32 cellular contexts compared by ENCODE assay signal in the genomic region with DNA sequence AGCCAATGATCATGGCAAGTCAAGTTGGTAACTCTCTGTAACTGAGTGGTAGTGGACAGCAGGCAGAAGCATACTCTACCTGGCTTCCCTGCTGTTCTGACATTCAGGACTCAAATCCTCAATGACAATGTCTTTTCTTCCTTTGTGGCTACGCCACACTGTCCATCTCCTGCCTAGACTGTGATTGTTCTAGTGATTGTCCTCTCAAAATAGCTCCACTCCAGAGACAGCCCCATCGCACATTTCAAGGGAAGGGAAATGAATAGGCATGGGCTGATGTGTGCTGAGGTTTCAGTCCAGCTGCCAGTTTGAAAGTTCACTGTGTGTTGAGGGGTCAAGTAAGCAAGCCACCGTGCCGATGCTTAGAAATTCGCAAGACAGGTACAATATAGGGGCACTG.
"Had no signal": no experiment of that assay in that cellular context is flagged by ENCODE, and none has a peak within 500 bp of the region (broad histone marks: within the 10 kb centered on the region; RNA-seq: fewer than 3 reads in every experiment).

No MANE protein-coding gene starts in this region.

- H3K9me3 ChIP-seq: body of pancreas, breast epithelium, MG63, SJCRH30 had no signal

- H3K27ac Mint-ChIP-seq: activated CD8-positive, alpha-beta T cell treated with anti-CD3 and anti-CD28 coated beads for 36 hours; activated naive CD4-positive, alpha-beta T cell treated with anti-CD3 and anti-CD28 coated beads, Interleukin-2, amount 50 U/mL, for 24 hours; activated naive CD8-positive, alpha-beta T cell treated with anti-CD3 and anti-CD28 coated beads, Interleukin-2, amount 10 ng/mL, durations not matched to agents 7 days and 5 days; activated T-cell treated with anti-CD3 and anti-CD28 coated beads, Interleukin-2, amount 50 U/mL, for 72 hours; activated T-helper 17 cell treated with anti-CD3 and anti-CD28 coated beads, Interleukin-2, amount 50 U/mL, for 72 hours had no signal

- H3K4me1 ChIP-seq: body of pancreas, breast epithelium had no signal

- H3K36me3 Mint-ChIP-seq: activated naive CD4-positive, alpha-beta T cell treated with anti-CD3 and anti-CD28 coated beads, Interleukin-2, amount 50 U/mL, for 24 hours; activated naive CD8-positive, alpha-beta T cell treated with anti-CD3 and anti-CD28 coated beads, Interleukin-2, amount 10 ng/mL, durations not matched to agents 7 days and 5 days had no signal

- H3K27ac ChIP-seq: body of pancreas, breast epithelium, PC-9, RWPE1, SJCRH30, SK-N-MC, WERI-Rb-1 had no signal

- H3K4me1 Mint-ChIP-seq: activated naive CD4-positive, alpha-beta T cell treated with anti-CD3 and anti-CD28 coated beads, Interleukin-2, amount 50 U/mL, for 24 hours; activated naive CD8-positive, alpha-beta T cell treated with anti-CD3 and anti-CD28 coated beads, Interleukin-2, amount 10 ng/mL, durations not matched to agents 7 days and 5 days; activated T-helper 17 cell treated with anti-CD3 and anti-CD28 coated beads, Interleukin-2, amount 50 U/mL, for 72 hours had no signal

- H2AFZ ChIP-seq: PC-9 had no signal

- H3K27me3 ChIP-seq: body of pancreas, breast epithelium, MG63, SJCRH30 had no signal

- H3K4me3 ChIP-seq: body of pancreas, breast epithelium, MG63, PC-9, SJCRH30, SK-N-MC had no signal

- H3K4me3 Mint-ChIP-seq: activated CD8-positive, alpha-beta T cell treated with anti-CD3 and anti-CD28 coated beads for 36 hours; activated naive CD4-positive, alpha-beta T cell treated with anti-CD3 and anti-CD28 coated beads, Interleukin-2, amount 50 U/mL, for 24 hours; activated naive CD8-positive, alpha-beta T cell treated with anti-CD3 and anti-CD28 coated beads, Interleukin-2, amount 10 ng/mL, durations not matched to agents 7 days and 5 days; activated T-cell treated with anti-CD3 and anti-CD28 coated beads, Interleukin-2, amount 50 U/mL, for 72 hours; activated T-helper 17 cell treated with anti-CD3 and anti-CD28 coated beads, Interleukin-2, amount 50 U/mL, for 72 hours had no signal

- H3K4me2 ChIP-seq: PC-9 had no signal

- H3K9me3 Mint-ChIP-seq: activated CD8-positive, alpha-beta T cell treated with anti-CD3 and anti-CD28 coated beads for 36 hours; activated naive CD4-positive, alpha-beta T cell treated with anti-CD3 and anti-CD28 coated beads, Interleukin-2, amount 50 U/mL, for 24 hours; activated T-cell treated with anti-CD3 and anti-CD28 coated beads, Interleukin-2, amount 50 U/mL, for 72 hours; activated T-helper 17 cell treated with anti-CD3 and anti-CD28 coated beads, Interleukin-2, amount 50 U/mL, for 72 hours had no signal

- H3K27me3 Mint-ChIP-seq: activated naive CD4-positive, alpha-beta T cell treated with anti-CD3 and anti-CD28 coated beads, Interleukin-2, amount 50 U/mL, for 24 hours; activated naive CD8-positive, alpha-beta T cell treated with anti-CD3 and anti-CD28 coated beads, Interleukin-2, amount 10 ng/mL, durations not matched to agents 7 days and 5 days had no signal

- ATAC-seq: activated CD8-positive, alpha-beta T cell treated with anti-CD3 and anti-CD28 coated beads for 36 hours; activated T-cell treated with anti-CD3 and anti-CD28 coated beads, Interleukin-2, amount 50 U/mL, for 72 hours; activated T-helper 17 cell treated with anti-CD3 and anti-CD28 coated beads, Interleukin-2, amount 50 U/mL, for 72 hours; body of pancreas had no signal

- DNase-seq: activated CD4-positive, alpha-beta T cell treated with anti-CD3 and anti-CD28 coated beads for 1 hour; activated CD4-positive, alpha-beta T cell treated with anti-CD3 and anti-CD28 coated beads for 48 hours; activated CD4-positive, CD25-positive, alpha-beta regulatory T cell; activated CD8-positive, alpha-beta T cell treated with anti-CD3 and anti-CD28 coated beads for 36 hours; activated effector memory CD4-positive, alpha-beta T cell treated with anti-CD3 and anti-CD28 coated beads, Interleukin-2, amount 50 U/mL, for 16 hours; activated naive CD4-positive, alpha-beta T cell; activated naive CD8-positive, alpha-beta T cell treated with anti-CD3 and anti-CD28 coated beads, Interleukin-2, amount 10 ng/mL, durations not matched to agents 7 days and 5 days; activated T-cell treated with anti-CD3 and anti-CD28 coated beads, Interleukin-2, amount 50 U/mL, for 1 hour; activated T-cell treated with anti-CD3 and anti-CD28 coated beads, Interleukin-2, amount 50 U/mL, for 72 hours; body of pancreas; caudate nucleus; cerebellar nuclear complex; MG63; NCI-H1048; NCI-H1105 treated with DMSO at 0.1 percent for 48 hours; NCI-H1436; NCI-H1694; NCI-H1930; NCI-H510A; NCI-H526; NCI-H748 treated with DMSO at 0.1 percent for 48 hours; PC-9; SHP77; SJCRH30; T1000; WERI-Rb-1 had no signal

- FAIRE-seq: astrocyte had no signal

- H3K36me3 ChIP-seq: breast epithelium, MG63, SJCRH30, WERI-Rb-1 had no signal
